ENCODE assay signal across 8 cellular contexts in genomic region chr12:53492830-53493609, GRCh38. TPM values are rescaled to one million over a fixed set of nuclear protein-coding genes. Genes with fewer than 3 reads are reported as not detected.
DNase-seq lines count a peak whose midpoint lies in the region; ATAC-seq and TF ChIP-seq lines count a peak whose summit lies in the region.

No MANE protein-coding gene starts in this region.

- H3K4me1 ChIP-seq in Peyer's patch (peaks cover 0 to 20% (median 5%) of the 10 kb centered on the region in 4 donors), fibroblast of lung (ENCODE audit: control insufficient read depth, extremely low read depth, insufficient read depth, low read length) (peaks cover 23% of the 10 kb centered on the region)

- H3K4me3 Mint-ChIP-seq in activated T-helper 17 cell treated with anti-CD3 and anti-CD28 coated beads, Interleukin-2, amount 50 U/mL, for 72 hours = peak overlapping the region; percentile 88
- H3K4me3 Mint-ChIP-seq in naive thymus-derived CD8-positive, alpha-beta T cell = peak overlapping the region; percentile 89 to 98 (median 92)
- H3K4me3 Mint-ChIP-seq in stimulated activated memory B cell treated with anti-CD40 and anti-IgM and Interleukin-4, amounts not matched to agents 10 μg/mL and 1 μg/mL and 100 μg/mL, for 72 hours = peak overlapping the region; percentile 88

- H3K36me3 Mint-ChIP-seq in activated T-helper 17 cell treated with anti-CD3 and anti-CD28 coated beads, Interleukin-2, amount 50 U/mL, for 72 hours (ENCODE audit: low read depth) = no peaks in the 10 kb centered on the region
- H3K36me3 Mint-ChIP-seq in naive thymus-derived CD8-positive, alpha-beta T cell = no peaks in the 10 kb centered on the region
- H3K36me3 Mint-ChIP-seq in stimulated activated memory B cell treated with anti-CD40 and anti-IgM and Interleukin-4, amounts not matched to agents 10 μg/mL and 1 μg/mL and 100 μg/mL, for 72 hours = no peaks in the 10 kb centered on the region

- H2AFZ ChIP-seq in fibroblast of lung (ENCODE audit: low read length) = peak overlapping the region; percentile 64

- H3K36me3 ChIP-seq in KOPT-K1 (ENCODE audit: insufficient read depth, low read length) (peaks cover 2% of the 10 kb centered on the region; the same call in 1 of the 2 replicates), Peyer's patch (no peaks in the 10 kb centered on the region), fibroblast of lung (ENCODE audit: control insufficient read depth, insufficient read depth, low read length) (peaks cover 4% of the 10 kb centered on the region)

- ATAC-seq in GM21717 (IDR thresholded peaks at IDR 0.05; ENCODE audit: unreplicated experiment) = peak; percentile 80
- ATAC-seq in activated T-helper 17 cell treated with anti-CD3 and anti-CD28 coated beads, Interleukin-2, amount 50 U/mL, for 72 hours (replicated peaks) = peak; percentile 99
- ATAC-seq in naive thymus-derived CD8-positive, alpha-beta T cell = peak; percentile 86 to 92
- ATAC-seq in stimulated activated memory B cell treated with anti-CD40 and anti-IgM and Interleukin-4, amounts not matched to agents 10 μg/mL and 1 μg/mL and 100 μg/mL, for 72 hours = peak; percentile 97

- H4K20me1 ChIP-seq in fibroblast of lung (ENCODE audit: control insufficient read depth, extremely low read depth, insufficient read depth, low read length) = no peaks in the 10 kb centered on the region

- peak overlapping the region; percentile 93 for H3K27ac Mint-ChIP-seq in activated T-helper 17 cell treated with anti-CD3 and anti-CD28 coated beads, Interleukin-2, amount 50 U/mL, for 72 hours
- peak overlapping the region; percentile 86 to 99 (median 95) for H3K27ac Mint-ChIP-seq in naive thymus-derived CD8-positive, alpha-beta T cell
- H3K27ac Mint-ChIP-seq in stimulated activated memory B cell treated with anti-CD40 and anti-IgM and Interleukin-4, amounts not matched to agents 10 μg/mL and 1 μg/mL and 100 μg/mL, for 72 hours = peak overlapping the region; percentile 79

- peak overlapping the region; percentile 31 for H3K27ac ChIP-seq in KOPT-K1 (ENCODE audit: low read depth, low read length, poor library complexity, severe bottlenecking)
- H3K27ac ChIP-seq in Peyer's patch = peak overlapping the region; percentile 74 to 82 (median 76)
- peak overlapping the region; percentile 80 for H3K27ac ChIP-seq in fibroblast of lung (ENCODE audit: insufficient read depth, low read length)

- no peak for TF ChIP-seq CTCF in Peyer's patch (IDR thresholded peaks at IDR 0.05)
- no peak for TF ChIP-seq CTCF in fibroblast of lung (conservative IDR thresholded peaks at IDR 0.05 in 1 of 2, IDR thresholded peaks at IDR 0.05 in 1 of 2; ENCODE audit: low read depth in 1 of 2, low read length in 2 of 2)

- peak overlapping the region; percentile 55 for H3K9ac ChIP-seq in fibroblast of lung (ENCODE audit: insufficient read depth, low read length)

- H3K9me3 ChIP-seq in KOPT-K1 (ENCODE audit: insufficient read depth, low read length, poor library complexity, severe bottlenecking) = no peaks in the 10 kb centered on the region
- no peaks in the 10 kb centered on the region for H3K9me3 ChIP-seq in Peyer's patch
- H3K9me3 ChIP-seq in fibroblast of lung (ENCODE audit: control insufficient read depth, insufficient read depth, low read depth, low read length) = no peaks in the 10 kb centered on the region

- H3K4me1 Mint-ChIP-seq in activated T-helper 17 cell treated with anti-CD3 and anti-CD28 coated beads, Interleukin-2, amount 50 U/mL, for 72 hours = peaks cover 12% of the 10 kb centered on the region
- peaks cover 20 to 54% (median 37%) of the 10 kb centered on the region in 4 donors for H3K4me1 Mint-ChIP-seq in naive thymus-derived CD8-positive, alpha-beta T cell
- peaks cover 25% of the 10 kb centered on the region for H3K4me1 Mint-ChIP-seq in stimulated activated memory B cell treated with anti-CD40 and anti-IgM and Interleukin-4, amounts not matched to agents 10 μg/mL and 1 μg/mL and 100 μg/mL, for 72 hours

- peak; percentile 63 for DNase-seq in DMS153 (lab: John Stamatoyannopoulos, UW)
- DNase-seq in Peyer's patch = peak; percentile 94 to 97 (median 94)
- peak; percentile 87 to 89 for DNase-seq in fibroblast of lung (ENCODE audit: low read depth in 2 of 2)
- DNase-seq in naive thymus-derived CD8-positive, alpha-beta T cell = peak; percentile 73 to 93 (median 82)

- peak; percentile 84 to 90 for TF ChIP-seq POLR2A in Peyer's patch (IDR thresholded peaks at IDR 0.05)

- H3K79me2 ChIP-seq in fibroblast of lung (ENCODE audit: control insufficient read depth, insufficient read depth, low read length) = peaks cover 26% of the 10 kb centered on the region

- no peaks in the 10 kb centered on the region for H3K27me3 Mint-ChIP-seq in activated T-helper 17 cell treated with anti-CD3 and anti-CD28 coated beads, Interleukin-2, amount 50 U/mL, for 72 hours
- no peaks in the 10 kb centered on the region for H3K27me3 Mint-ChIP-seq in naive thymus-derived CD8-positive, alpha-beta T cell
- no peaks in the 10 kb centered on the region for H3K27me3 Mint-ChIP-seq in stimulated activated memory B cell treated with anti-CD40 and anti-IgM and Interleukin-4, amounts not matched to agents 10 μg/mL and 1 μg/mL and 100 μg/mL, for 72 hours

- H3K27me3 ChIP-seq in Peyer's patch (no peaks in the 10 kb centered on the region), fibroblast of lung (ENCODE audit: control insufficient read depth, insufficient read depth, low read length) (no peaks in the 10 kb centered on the region)

- H3K4me3 ChIP-seq in Peyer's patch (peak overlapping the region; percentile 47 to 75 (median 56)), fibroblast of lung (replicated peaks in 1 of 4; ENCODE audit: control extremely low read depth in 1 of 4, insufficient read depth in 1 of 4, low read depth in 3 of 4, low read length in 4 of 4) (peak overlapping the region; percentile 38 to 70 (median 50))

- peak overlapping the region; percentile 87 for H3K4me2 ChIP-seq in fibroblast of lung (ENCODE audit: extremely low read depth, insufficient read depth, low read length)

- POLR2A ChIA-PET in naive thymus-derived CD8-positive, alpha-beta T cell (lab: Charles Lee) = interaction anchor here (0.6 to 5.6 kb wide), 11 partner anchors 8 to 787 kb away, joined by 3 to 48 read pairs (median 4); partner anchors contain the start of genes CBX5, HNRNPA1, MAP3K12 and MYG1

- H3K9me3 Mint-ChIP-seq in activated T-helper 17 cell treated with anti-CD3 and anti-CD28 coated beads, Interleukin-2, amount 50 U/mL, for 72 hours = no peaks in the 10 kb centered on the region
- H3K9me3 Mint-ChIP-seq in naive thymus-derived CD8-positive, alpha-beta T cell = no peaks in the 10 kb centered on the region
- H3K9me3 Mint-ChIP-seq in stimulated activated memory B cell treated with anti-CD40 and anti-IgM and Interleukin-4, amounts not matched to agents 10 μg/mL and 1 μg/mL and 100 μg/mL, for 72 hours = no peaks in the 10 kb centered on the region

RNA-seq across cellular contexts. Expression of gene MAP3K12, which starts 6.2 kb away (rescaled TPM):
- total RNA-seq in Peyer's patch (10 to 100 TPM in 3 of 4 donors, 1 to 10 TPM in 1; 6.5 to 44.6 (median 11.6) TPM), fibroblast of lung (37.8 and 40.8 TPM in 2 replicates)
- 10 to 100 TPM; 18.2 to 20.4 TPM for total RNA-seq in activated T-helper 17 cell treated with anti-CD3 and anti-CD28 coated beads, Interleukin-2, amount 50 U/mL, for 72 hours
- 31.2 and 31.6 TPM in 2 replicates for polyA plus RNA-seq in fibroblast of lung
- 23.9 and 24.4 TPM in 2 replicates for polyA plus RNA-seq in fibroblast of lung (2012)
- 69.0 and 85.2 TPM in 2 replicates for polyA minus RNA-seq in fibroblast of lung (ENCODE audit: low replicate concordance)
- 10 to 100 TPM; 17.2 to 23.8 TPM for total RNA-seq in naive thymus-derived CD8-positive, alpha-beta T cell
- polyA plus RNA-seq in naive thymus-derived CD8-positive, alpha-beta T cell = 1 to 10 TPM; 2.4 to 3.9 (median 3.4) TPM

RNA-seq across cellular contexts. Expression of gene TARBP2, which starts 8.1 kb away (rescaled TPM):
- total RNA-seq in Peyer's patch (10 to 100 TPM; 25.7 to 30.3 (median 27.2) TPM), fibroblast of lung (37.8 and 39.3 TPM in 2 replicates)
- total RNA-seq in activated T-helper 17 cell treated with anti-CD3 and anti-CD28 coated beads, Interleukin-2, amount 50 U/mL, for 72 hours = 10 to 100 TPM; 21.7 to 44.0 TPM
- polyA plus RNA-seq in fibroblast of lung = 19.8 and 25.9 TPM in 2 replicates
- polyA plus RNA-seq in fibroblast of lung (2012) = 23.5 and 33.8 TPM in 2 replicates
- polyA minus RNA-seq in fibroblast of lung (ENCODE audit: low replicate concordance) = 27.3 and 27.9 TPM in 2 replicates
- total RNA-seq in naive thymus-derived CD8-positive, alpha-beta T cell = 10 to 100 TPM; 45.2 to 46.1 TPM
- polyA plus RNA-seq in naive thymus-derived CD8-positive, alpha-beta T cell = 10 to 100 TPM; 27.0 to 32.1 (median 27.9) TPM

RNA-seq across cellular contexts. Expression of gene NPFF, which starts 14.3 kb away (rescaled TPM):
- total RNA-seq in Peyer's patch (not detected), fibroblast of lung (not detected in 2 replicates)
- not detected for total RNA-seq in activated T-helper 17 cell treated with anti-CD3 and anti-CD28 coated beads, Interleukin-2, amount 50 U/mL, for 72 hours
- not detected in 2 replicates for polyA plus RNA-seq in fibroblast of lung
- not detected in 2 replicates for polyA plus RNA-seq in fibroblast of lung (2012)
- not detected in 2 replicates for polyA minus RNA-seq in fibroblast of lung (ENCODE audit: low replicate concordance)
- not detected for total RNA-seq in naive thymus-derived CD8-positive, alpha-beta T cell
- not detected for polyA plus RNA-seq in naive thymus-derived CD8-positive, alpha-beta T cell

RNA-seq across cellular contexts. Expression of gene PCBP2, which starts 41.1 kb away (rescaled TPM):
- total RNA-seq in Peyer's patch = 100 to 1,000 TPM; 384 to 549 (median 500) TPM
- total RNA-seq in activated T-helper 17 cell treated with anti-CD3 and anti-CD28 coated beads, Interleukin-2, amount 50 U/mL, for 72 hours = 100 to 1,000 TPM; 763 to 862 TPM
- total RNA-seq in fibroblast of lung = 251 and 271 TPM in 2 replicates
- 315 and 374 TPM in 2 replicates for polyA plus RNA-seq in fibroblast of lung
- 674 and 727 TPM in 2 replicates for polyA plus RNA-seq in fibroblast of lung (2012)
- 1,406 and 1,607 TPM in 2 replicates for polyA minus RNA-seq in fibroblast of lung (ENCODE audit: low replicate concordance)
- total RNA-seq in naive thymus-derived CD8-positive, alpha-beta T cell = 100 to 1,000 TPM; 858 to 917 TPM
- 100 to 1,000 TPM; 143 to 157 (median 152) TPM for polyA plus RNA-seq in naive thymus-derived CD8-positive, alpha-beta T cell

RNA-seq across cellular contexts. Expression of gene PRR13, which starts 51.5 kb away (rescaled TPM):
- total RNA-seq in Peyer's patch = 100 to 1,000 TPM; 160 to 541 (median 423) TPM
- total RNA-seq in activated T-helper 17 cell treated with anti-CD3 and anti-CD28 coated beads, Interleukin-2, amount 50 U/mL, for 72 hours = 100 to 1,000 TPM; 193 to 216 TPM
- 30.3 and 48.1 TPM in 2 replicates for total RNA-seq in fibroblast of lung
- polyA plus RNA-seq in fibroblast of lung = 114 and 157 TPM in 2 replicates
- 231 and 250 TPM in 2 replicates for polyA plus RNA-seq in fibroblast of lung (2012)
- 139 and 250 TPM in 2 replicates for polyA minus RNA-seq in fibroblast of lung (ENCODE audit: low replicate concordance)
- total RNA-seq in naive thymus-derived CD8-positive, alpha-beta T cell = 100 to 1,000 TPM; 215 to 217 TPM
- polyA plus RNA-seq in naive thymus-derived CD8-positive, alpha-beta T cell = 100 to 1,000 TPM; 513 to 535 (median 534) TPM

Comparison
In these comparisons a context has a peak if more than half of its experiments do, and no peak if none do; other contexts are left out.
1. Peak in every context shown above with its lines: DNase-seq, ATAC-seq, H3K4me3 ChIP-seq and H3K27ac ChIP-seq.